Comparison of ENCODE assay signal across 19 cellular contexts in the genomic region with DNA sequence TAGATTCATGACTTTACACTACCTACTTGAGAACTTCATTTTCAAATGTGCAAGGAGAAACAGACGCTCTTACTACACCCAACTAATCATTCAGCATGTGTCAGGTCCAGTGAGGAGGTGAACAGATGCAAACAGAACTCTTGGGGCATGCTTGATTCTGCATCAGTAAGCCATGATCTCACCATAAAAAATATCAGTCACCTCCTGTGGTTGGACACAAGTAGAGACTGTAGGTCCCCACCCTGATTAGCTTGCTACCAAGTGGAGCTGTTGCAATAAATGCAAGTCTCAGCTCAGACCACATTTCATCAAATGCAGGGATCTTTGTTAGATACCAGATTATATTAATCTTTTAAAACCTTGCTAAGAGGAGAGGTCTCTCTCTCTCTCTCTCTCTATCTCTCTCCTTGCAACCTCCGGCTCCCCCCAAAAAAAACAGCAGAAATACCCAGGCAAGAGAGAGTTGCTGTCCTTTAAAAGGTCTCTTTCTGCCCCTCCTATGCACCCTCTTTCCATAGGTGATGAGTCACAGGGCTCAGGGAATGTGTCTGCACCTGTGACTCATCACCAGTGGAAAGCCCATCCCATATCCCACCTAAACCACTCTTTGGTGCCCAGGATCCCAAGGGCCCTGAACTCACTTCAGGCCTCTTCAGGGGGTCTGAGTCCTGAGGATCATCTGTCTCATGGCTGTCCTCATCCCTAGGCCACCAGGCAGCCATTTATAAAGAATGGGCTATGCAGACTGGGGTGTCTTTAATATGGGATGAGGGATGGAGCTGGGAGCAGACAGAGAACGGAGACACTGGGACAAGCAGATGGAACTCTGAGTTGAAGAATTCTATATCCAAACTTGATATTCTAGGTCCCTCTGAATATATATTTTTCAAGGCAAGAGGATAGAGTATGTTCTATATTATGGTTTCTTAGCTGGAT.
DNase-seq lines count a peak whose midpoint lies in the region; ATAC-seq and TF ChIP-seq lines count a peak whose summit lies in the region.
"Had no signal": no experiment of that assay in that cellular context is flagged by ENCODE, and none has a peak within 500 bp of the region (broad histone marks: within the 10 kb centered on the region; RNA-seq: fewer than 3 reads in every experiment).

No MANE protein-coding gene starts in this region.

- WGBS in GM23248 (ENCODE audit: low coverage in 1 of 2, low lambda C conversion rate in 2 of 2, missing lambda C conversion rate in 2 of 2), 2 experiments: 58 to 64% methylated on average over 3 of the region's 3 CpGs
- WGBS in suprapubic skin: 90% methylated on average over 3 of the region's 3 CpGs

- ATAC-seq in stimulated activated naive B cell treated with anti-CD40 and anti-IgM and Interleukin-4, amounts not matched to agents 10 μg/mL and 1 μg/mL and 100 μg/mL, for 72 hours (replicated peaks): no peak
- ATAC-seq: left lung, Panc1 had no signal

- H3K27ac ChIP-seq in GM23248: no peak overlapping the region
- no peak overlapping the region for H3K27ac ChIP-seq in suprapubic skin
- H3K27ac ChIP-seq: BLaER1, colonic mucosa, left lung had no signal

- no peak for TF ChIP-seq CTCF in fibroblast of the aortic adventitia (IDR thresholded peaks at IDR 0.05; ENCODE audit: insufficient read depth, low read length)
- TF ChIP-seq CTCF in progenitor cell of endocrine pancreas (IDR thresholded peaks at IDR 0.05; ENCODE audit: unreplicated experiment): no peak
- no peak for TF ChIP-seq CTCF in suprapubic skin (IDR thresholded peaks at IDR 0.05)

- H3K27me3 Mint-ChIP-seq in progenitor cell of endocrine pancreas: no peaks in the 10 kb centered on the region
- peaks cover 0 to 3% of the 10 kb centered on the region in 2 donors for H3K27me3 Mint-ChIP-seq in stimulated activated naive B cell treated with anti-CD40 and anti-IgM and Interleukin-4, amounts not matched to agents 10 μg/mL and 1 μg/mL and 100 μg/mL, for 72 hours
- H3K27me3 Mint-ChIP-seq: activated B cell treated with CpG ODN at 0.5 μM for 24 hours, naive B cell had no signal

- H3K4me1 Mint-ChIP-seq in progenitor cell of endocrine pancreas (ENCODE audit: low read depth): peaks cover 51% of the 10 kb centered on the region
- H3K4me1 Mint-ChIP-seq in stimulated activated naive B cell treated with anti-CD40 and anti-IgM and Interleukin-4, amounts not matched to agents 10 μg/mL and 1 μg/mL and 100 μg/mL, for 72 hours: peaks cover 0 to 6% of the 10 kb centered on the region in 2 donors

- DNase-seq in GM23248: peak; percentile 35
- DNase-seq in RKO (ENCODE audit: low spot score): peak; percentile 1
- DNase-seq in fibroblast of the aortic adventitia (ENCODE audit: low read depth): peak; percentile 7
- DNase-seq in progenitor cell of endocrine pancreas (ENCODE audit: low spot score, unreplicated experiment): no peak
- no peak for DNase-seq in stimulated activated naive B cell treated with anti-CD40 and anti-IgM and Interleukin-4, amounts not matched to agents 10 μg/mL and 1 μg/mL and 100 μg/mL, for 72 hours
- DNase-seq in suprapubic skin (ENCODE audit: low spot score in 2 of 2): no peak
- DNase-seq in NAMALWA (ENCODE audit: low spot score): no peak
- DNase-seq: activated B cell treated with CpG ODN at 0.5 μM for 24 hours, activated gamma-delta T cell, anterior cingulate cortex, colonic mucosa, DMS79 treated with DMSO at 0.1 percent for 48 hours, left lung, naive B cell, NCI-H2029, NCI-H526, T-helper 1 cell had no signal

- peaks cover 8% of the 10 kb centered on the region; the same call in 1 of the 2 replicates for H3K27me3 ChIP-seq in GM23248 (replicated peaks; ENCODE audit: insufficient read depth)
- H3K27me3 ChIP-seq in suprapubic skin: peaks cover 3% of the 10 kb centered on the region
- H3K27me3 ChIP-seq: BLaER1, colonic mucosa, left lung had no signal

- H3K36me3 ChIP-seq in GM23248 (ENCODE audit: low read depth): no peaks in the 10 kb centered on the region
- H3K36me3 ChIP-seq in suprapubic skin: no peaks in the 10 kb centered on the region
- H3K36me3 ChIP-seq: BLaER1, colonic mucosa, left lung had no signal

- no peaks in the 10 kb centered on the region for H3F3A ChIP-seq in GM23248 (ENCODE audit: insufficient read depth)

- H3K4me1 ChIP-seq in GM23248 (ENCODE audit: insufficient read depth): no peaks in the 10 kb centered on the region
- H3K4me1 ChIP-seq in suprapubic skin: no peaks in the 10 kb centered on the region
- H3K4me1 ChIP-seq: colonic mucosa, left lung had no signal

- no peaks in the 10 kb centered on the region for H3K9me2 ChIP-seq in GM23248 (ENCODE audit: insufficient read depth)

- H3K27ac Mint-ChIP-seq in progenitor cell of endocrine pancreas: peak overlapping the region; percentile 3
- H3K27ac Mint-ChIP-seq in stimulated activated naive B cell treated with anti-CD40 and anti-IgM and Interleukin-4, amounts not matched to agents 10 μg/mL and 1 μg/mL and 100 μg/mL, for 72 hours: no peak overlapping the region
- H3K27ac Mint-ChIP-seq: activated B cell treated with CpG ODN at 0.5 μM for 24 hours had no signal

- no peak for TF ChIP-seq EP300 in suprapubic skin (IDR thresholded peaks at IDR 0.05)

- H3K9ac ChIP-seq in GM23248: no peak overlapping the region
- H3K9ac ChIP-seq: BLaER1 had no signal

- H3K4me3 ChIP-seq in GM23248 (no peak overlapping the region), fibroblast of the aortic adventitia (ENCODE audit: low read depth, low read length) (no peak overlapping the region), suprapubic skin (no peak overlapping the region)
- H3K4me3 ChIP-seq: BLaER1, colonic mucosa, left lung had no signal

- peaks cover 20% of the 10 kb centered on the region for H3K36me3 Mint-ChIP-seq in progenitor cell of endocrine pancreas (ENCODE audit: insufficient read depth)
- H3K36me3 Mint-ChIP-seq in stimulated activated naive B cell treated with anti-CD40 and anti-IgM and Interleukin-4, amounts not matched to agents 10 μg/mL and 1 μg/mL and 100 μg/mL, for 72 hours: peaks cover 3 to 22% of the 10 kb centered on the region in 2 donors

- no peaks in the 10 kb centered on the region for H3K79me2 ChIP-seq in GM23248 (ENCODE audit: insufficient read depth)

- no peak overlapping the region for H3K4me3 Mint-ChIP-seq in progenitor cell of endocrine pancreas (ENCODE audit: low read depth)
- H3K4me3 Mint-ChIP-seq in stimulated activated naive B cell treated with anti-CD40 and anti-IgM and Interleukin-4, amounts not matched to agents 10 μg/mL and 1 μg/mL and 100 μg/mL, for 72 hours: no peak overlapping the region
- H3K4me3 Mint-ChIP-seq: activated B cell treated with CpG ODN at 0.5 μM for 24 hours, naive B cell had no signal

- H3K9me3 Mint-ChIP-seq in progenitor cell of endocrine pancreas (ENCODE audit: low read depth): peaks cover 23% of the 10 kb centered on the region
- H3K9me3 Mint-ChIP-seq in stimulated activated naive B cell treated with anti-CD40 and anti-IgM and Interleukin-4, amounts not matched to agents 10 μg/mL and 1 μg/mL and 100 μg/mL, for 72 hours: peaks cover 17 to 19% of the 10 kb centered on the region in 2 donors

- no peak overlapping the region for H3K4me2 ChIP-seq in GM23248 (ENCODE audit: unreplicated experiment)
- H3K4me2 ChIP-seq: BLaER1 had no signal

- in situ Hi-C loops in GM23248 (cut with MboI): no loop called here

- no peaks in the 10 kb centered on the region for H4K20me1 ChIP-seq in GM23248 (ENCODE audit: insufficient read depth)
- H4K20me1 ChIP-seq: BLaER1 had no signal

- H2AFZ ChIP-seq in GM23248: no peak overlapping the region

- TF ChIP-seq POLR2A in suprapubic skin (IDR thresholded peaks at IDR 0.05): no peak

- H3K9me3 ChIP-seq in GM23248 (ENCODE audit: low read depth) (no peaks in the 10 kb centered on the region), suprapubic skin (no peaks in the 10 kb centered on the region)
- H3K9me3 ChIP-seq: colonic mucosa had no signal

Comparison
In these comparisons a context has a peak if more than half of its experiments do, and no peak if none do; other contexts are left out.
1. DNase-seq: peak in GM23248 (single experiment), RKO (single experiment) and fibroblast of the aortic adventitia (single experiment); none in progenitor cell of endocrine pancreas (single experiment), stimulated activated naive B cell treated with anti-CD40 and anti-IgM and Interleukin-4, amounts not matched to agents 10 μg/mL and 1 μg/mL and 100 μg/mL, for 72 hours (single experiment), suprapubic skin (0 of 2) and NAMALWA (single experiment).